9 cellular contexts compared by ENCODE assay signal in genomic region chr11:120801801-120802689, GRCh38.
DNase-seq lines count a peak whose midpoint lies in the region; ATAC-seq, FAIRE-seq and TF ChIP-seq lines count a peak whose summit lies in the region.
"Had no signal": no experiment of that assay in that cellular context is flagged by ENCODE, and none has a peak within 500 bp of the region (broad histone marks: within the 10 kb centered on the region; RNA-seq: fewer than 3 reads in every experiment).

No MANE protein-coding gene starts in this region.

- H3K4me3 Mint-ChIP-seq in CD14-positive monocyte: no peak overlapping the region
- no peak overlapping the region for H3K4me3 Mint-ChIP-seq in activated T-cell treated with anti-CD3 and anti-CD28 coated beads, Interleukin-2, amount 50 U/mL, for 4 hours
- H3K4me3 Mint-ChIP-seq: IgD-negative memory B cell had no signal

- peak; percentile 97 for TF ChIP-seq CTCF in CD14-positive monocyte (IDR thresholded peaks at IDR 0.05)
- TF ChIP-seq CTCF in fibroblast of villous mesenchyme (IDR thresholded peaks at IDR 0.05; ENCODE audit: insufficient read depth, low read depth, low read length): peak; percentile 96

- intact Hi-C loops in CD14-positive monocyte (cut with micrococcal nuclease): no loop called here

- no peaks in the 10 kb centered on the region for H3K4me1 Mint-ChIP-seq in CD14-positive monocyte
- no peaks in the 10 kb centered on the region for H3K4me1 Mint-ChIP-seq in activated T-cell treated with anti-CD3 and anti-CD28 coated beads, Interleukin-2, amount 50 U/mL, for 4 hours (ENCODE audit: low read depth)

- no peak for DNase-seq in CD14-positive monocyte (ENCODE audit: low spot score)
- DNase-seq in H54 (ENCODE audit: insufficient read length, low spot score): peak; percentile 45
- DNase-seq in NCI-H774 (lab: John Stamatoyannopoulos, UW): peak; percentile 56
- DNase-seq in activated T-cell treated with anti-CD3 and anti-CD28 coated beads, Interleukin-2, amount 50 U/mL, for 4 hours: peak; percentile 29
- DNase-seq in fibroblast of villous mesenchyme (ENCODE audit: low read depth): peak; percentile 56
- peak in 45 of 56 donors; percentile 8 to 84 (median 41) for DNase-seq in nucleus accumbens (lab: John Stamatoyannopoulos, UW)
- peak; percentile 62 for DNase-seq in ureter (ENCODE audit: low spot score)

- no peak for FAIRE-seq in H54 (lab: Jason Lieb, UNC)

- H3K36me3 Mint-ChIP-seq in CD14-positive monocyte: no peaks in the 10 kb centered on the region
- H3K36me3 Mint-ChIP-seq in activated T-cell treated with anti-CD3 and anti-CD28 coated beads, Interleukin-2, amount 50 U/mL, for 4 hours (ENCODE audit: insufficient read depth): no peaks in the 10 kb centered on the region
- H3K36me3 Mint-ChIP-seq: IgD-negative memory B cell had no signal

- H3K27ac Mint-ChIP-seq in CD14-positive monocyte: no peak overlapping the region
- H3K27ac Mint-ChIP-seq: IgD-negative memory B cell had no signal

- H3K9me3 Mint-ChIP-seq in CD14-positive monocyte: no peaks in the 10 kb centered on the region
- no peaks in the 10 kb centered on the region for H3K9me3 Mint-ChIP-seq in activated T-cell treated with anti-CD3 and anti-CD28 coated beads, Interleukin-2, amount 50 U/mL, for 4 hours

- peak in 1 of 2 donors; percentile 48 for ATAC-seq in activated T-cell treated with anti-CD3 and anti-CD28 coated beads, Interleukin-2, amount 50 U/mL, for 4 hours
- no peak for ATAC-seq in HG03571 (IDR thresholded peaks at IDR 0.05; ENCODE audit: unreplicated experiment)

- H3K27me3 Mint-ChIP-seq in CD14-positive monocyte (ENCODE audit: low read depth in 3 of 3): peaks cover 15 to 24% (median 22%) of the 10 kb centered on the region in 3 donors
- H3K27me3 Mint-ChIP-seq in activated T-cell treated with anti-CD3 and anti-CD28 coated beads, Interleukin-2, amount 50 U/mL, for 4 hours (ENCODE audit: low read depth): peaks cover 18% of the 10 kb centered on the region

- H3K4me3 ChIP-seq in fibroblast of villous mesenchyme (ENCODE audit: low read depth, low read length): no peak overlapping the region

- TF ChIP-seq POLR2A in H54 (IDR thresholded peaks at IDR 0.05; ENCODE audit: low read depth, low read length): no peak
